In the genomic region with DNA sequence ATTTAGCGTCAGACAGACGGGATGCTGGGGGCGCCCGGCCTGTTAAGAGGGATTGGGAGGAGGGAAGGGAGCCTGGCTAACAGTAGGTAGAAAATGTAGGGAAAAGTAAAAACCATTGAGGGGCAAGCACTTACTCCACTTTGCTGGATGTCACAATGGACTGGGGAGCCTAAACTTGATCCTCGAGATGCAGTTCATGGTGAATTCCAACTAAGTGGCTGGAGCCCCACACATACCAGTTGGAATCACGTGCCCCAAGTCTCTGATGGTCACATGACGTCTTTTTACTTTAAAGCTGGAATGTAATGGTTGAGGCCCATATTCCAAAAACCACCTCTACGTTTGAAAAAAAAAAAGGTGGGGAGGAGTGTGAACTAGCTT, we compare ENCODE assay signal across 8 cellular contexts.
DNase-seq lines count a peak whose midpoint lies in the region; TF ChIP-seq lines count a peak whose summit lies in the region.

No MANE protein-coding gene starts in this region.

- no peaks in the 10 kb centered on the region for H3K9me3 ChIP-seq in tibial artery

- no peak for TF ChIP-seq CTCF in tibial artery (IDR thresholded peaks at IDR 0.05)

- H3K27ac ChIP-seq in caudate nucleus (ENCODE audit: low read depth, low read length) (peak overlapping the region; percentile 78), layer of hippocampus (ENCODE audit: low read depth, low read length) (peak overlapping the region; percentile 65), tibial artery (peak overlapping the region; percentile 93 to 95)

- DNase-seq in NCI-H1105 treated with DMSO at 0.1 percent for 48 hours (lab: John Stamatoyannopoulos, UW) = peak; percentile 51
- DNase-seq in NCI-H1105 (lab: John Stamatoyannopoulos, UW) = no peak
- peak in 13 of 61 donors; percentile 0 to 31 (median 6) for DNase-seq in caudate nucleus (lab: John Stamatoyannopoulos, UW)
- no peak for DNase-seq in tibial artery
- no peak for DNase-seq in NCI-H1694 treated with DMSO at 0.1 percent for 48 hours (lab: John Stamatoyannopoulos, UW)
- no peak for DNase-seq in NOMO-1 treated with dmso at 0.1 percent for 144 hours (lab: John Stamatoyannopoulos, UW; ENCODE audit: unreplicated experiment)
- no peak for DNase-seq in GF-D8 (lab: John Stamatoyannopoulos, UW)

- peaks cover 0 to 14% (median 4%) of the 10 kb centered on the region in 4 donors for H3K4me1 ChIP-seq in tibial artery

- intact Hi-C loops in tibial artery (cut with DNase I; ENCODE audit: low total_unique reads) = no loop called here

- H3K4me3 ChIP-seq in tibial artery = peak overlapping the region; percentile 78 to 84

- H3K27me3 ChIP-seq in layer of hippocampus (ENCODE audit: control insufficient read depth, insufficient read depth, low read length) (no peaks in the 10 kb centered on the region), tibial artery (no peaks in the 10 kb centered on the region)

- no peaks in the 10 kb centered on the region for H3K36me3 ChIP-seq in tibial artery
